In the genomic region with DNA sequence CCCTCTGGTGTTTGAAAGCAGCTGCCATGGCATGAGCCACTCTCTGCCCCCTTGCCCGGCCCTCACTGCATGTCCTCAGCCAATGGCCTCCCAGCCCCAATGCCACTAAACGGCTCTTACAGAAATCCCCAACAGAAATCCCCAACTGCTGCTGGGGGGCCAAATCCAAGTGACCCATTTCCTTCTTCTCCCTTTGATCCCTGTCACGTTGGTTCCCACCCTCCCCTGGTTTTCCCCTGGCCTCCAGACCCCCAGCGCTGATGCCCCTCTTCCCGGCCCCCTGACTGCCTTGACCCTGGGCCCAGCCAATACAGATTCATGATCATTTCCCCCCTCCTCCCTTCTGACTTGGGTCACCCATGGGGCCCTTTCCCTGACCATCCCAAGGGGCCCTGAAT, we compare ENCODE assay signal across 21 cellular contexts. TPM values are rescaled to one million over a fixed set of nuclear protein-coding genes. Genes with fewer than 3 reads are reported as not detected.
A peak's percentile ranks its signal among the peaks of the same experiment; 100 is the strongest.
DNase-seq lines count a peak whose midpoint lies in the region; TF ChIP-seq lines count a peak whose summit lies in the region.
"Had no signal": no experiment of that assay in that cellular context is flagged by ENCODE, and none has a peak within 500 bp of the region (broad histone marks: within the 10 kb centered on the region; RNA-seq: fewer than 3 reads in every experiment).

No MANE protein-coding gene starts in this region.

- H4K91ac ChIP-seq in H9 (ENCODE audit: insufficient read length, low read depth, low read length): no peak overlapping the region

- no peaks in the 10 kb centered on the region for H3K79me1 ChIP-seq in H9 (ENCODE audit: insufficient read depth, low read depth, low read length, poor library complexity, severe bottlenecking)

- no peak overlapping the region for H2BK5ac ChIP-seq in H9 (ENCODE audit: insufficient read length, low read length)

- intact Hi-C loops in posterior vena cava (cut with DNase I) (loop anchor here (10.0 kb wide), 2 partner anchors 216 to 306 kb away; partner anchors contain the start of genes C22orf15 (in 1 of the 2), CHCHD10 (in 1 of the 2) and SLC2A11 (in 1 of the 2)), testis (cut with DNase I; ENCODE audit: low total_unique reads) (no loop called here)

- no peak overlapping the region for H3K56ac ChIP-seq in H9 (ENCODE audit: insufficient read length, low read depth, low read length)

- H3K18ac ChIP-seq in H9 (ENCODE audit: insufficient read length, low read depth, low read length): no peak overlapping the region

- H3K27ac ChIP-seq in H9 (ENCODE audit: insufficient read length, low read depth, low read length) (no peak overlapping the region), testis (no peak overlapping the region)

- no peak overlapping the region for H2BK15ac ChIP-seq in H9 (ENCODE audit: low read depth, low read length)

- no peak overlapping the region for H3K4ac ChIP-seq in H9 (ENCODE audit: low read depth, low read length)

- H2BK12ac ChIP-seq in H9 (ENCODE audit: insufficient read length, low read depth, low read length): no peak overlapping the region

- H3K14ac ChIP-seq in H9 (ENCODE audit: insufficient read depth, low read length): no peak overlapping the region

- no peaks in the 10 kb centered on the region for H3K36me3 ChIP-seq in testis (ENCODE audit: low read depth, missing control alignments)

- H3K27ac Mint-ChIP-seq in H9: no peak overlapping the region

- H2AFZ ChIP-seq in H9 (ENCODE audit: low read length): no peak overlapping the region

- no peak overlapping the region for H2BK20ac ChIP-seq in H9 (ENCODE audit: low read depth, low read length, poor library complexity, severe bottlenecking)

- H3K4me1 ChIP-seq in H9 (ENCODE audit: insufficient read depth, low read length): no peaks in the 10 kb centered on the region
- no peaks in the 10 kb centered on the region for H3K4me1 ChIP-seq in testis

- no peak overlapping the region for H4K8ac ChIP-seq in H9 (replicated peaks; ENCODE audit: insufficient read length, low read depth, low read length)

- H3K27me3 ChIP-seq in H9 (ENCODE audit: insufficient read depth, low read length) (no peaks in the 10 kb centered on the region; the same call in 1 of the 2 replicates), testis (no peaks in the 10 kb centered on the region)

- H3K36me3 Mint-ChIP-seq in H9 (ENCODE audit: insufficient read depth in 1 of 3, low read depth in 3 of 3): peaks cover 0 to 4% (median 0%) of the 10 kb centered on the region in 3 experiments; a peak in 3 of 7 replicates

- peaks cover 9 to 18% of the 10 kb centered on the region in 2 experiments; a peak in 4 of 5 replicates for H3K9me3 Mint-ChIP-seq in H9

- no peak overlapping the region for H3K4me2 ChIP-seq in H9 (ENCODE audit: insufficient read depth, insufficient read length, low read length)

- H3K79me2 ChIP-seq in H9 (ENCODE audit: insufficient read depth, low read length): no peaks in the 10 kb centered on the region

- peaks cover 26% of the 10 kb centered on the region for H3K27me3 Mint-ChIP-seq in H9 (ENCODE audit: low read depth)

- H4K5ac ChIP-seq in H9 (ENCODE audit: insufficient read length, low read depth, low read length): no peak overlapping the region

- H3K4me3 ChIP-seq in testis: no peak overlapping the region

- no peak overlapping the region for H2AK5ac ChIP-seq in H9 (ENCODE audit: insufficient read length, low read length)

- peak; percentile 36 for DNase-seq in activated effector memory CD4-positive, alpha-beta T cell treated with anti-CD3 and anti-CD28 coated beads, Interleukin-2, amount 50 U/mL, for 16 hours
- DNase-seq in activated effector memory CD4-positive, alpha-beta T cell treated with Interleukin-2 at 50 U/mL for 16 hours: no peak
- peak; percentile 20 for DNase-seq in H9
- peak; percentile 46 for DNase-seq in posterior vena cava (ENCODE audit: low spot score)
- peak; percentile 0 for DNase-seq in testis
- no peak for DNase-seq in NCI-H1436 treated with DMSO at 0.1 percent for 48 hours (lab: John Stamatoyannopoulos, UW)
- DNase-seq in OCI-M2 (lab: John Stamatoyannopoulos, UW; ENCODE audit: unreplicated experiment): no peak
- no peak for DNase-seq in amygdala (lab: John Stamatoyannopoulos, UW)
- DNase-seq: Calu3, NCI-H1048, NCI-H1417, NCI-H1694 treated with DMSO at 0.1 percent for 48 hours, NCI-H2081, NCI-H2227 treated with DMSO at 0.1 percent for 48 hours, NCI-H526 treated with DMSO at 0.1 percent for 48 hours, SHP77 treated with DMSO at 0.1 percent for 48 hours had no signal

- WGBS in H9 (ENCODE audit: extremely low coverage, insufficient read length, low lambda C conversion rate): no CpG with 5 or more reads among the region's 5 CpGs
- 82 to 86% methylated on average over 5 of the region's 5 CpGs for WGBS in testis, 2 donors

- TF ChIP-seq POLR2A in testis (IDR thresholded peaks at IDR 0.05): no peak

- H3K4me1 Mint-ChIP-seq in H9: no peaks in the 10 kb centered on the region

- no peaks in the 10 kb centered on the region for H3K23me2 ChIP-seq in H9 (ENCODE audit: insufficient read length, low read depth, low read length, poor library complexity, severe bottlenecking)

- H3K23ac ChIP-seq in H9 (ENCODE audit: insufficient read length, low read depth, low read length): no peak overlapping the region

- H3K9ac ChIP-seq in H9 (ENCODE audit: extremely low read depth, insufficient read length, low read length): no peak overlapping the region

- H3T11ph ChIP-seq in H9 (ENCODE audit: low read length): no peak overlapping the region

- H2BK120ac ChIP-seq in H9 (ENCODE audit: low read depth, low read length, poor library complexity, severe bottlenecking): no peak overlapping the region

- H3K9me3 ChIP-seq in H9 (ENCODE audit: control insufficient read depth, low read depth, low read length): no peaks in the 10 kb centered on the region
- no peaks in the 10 kb centered on the region for H3K9me3 ChIP-seq in testis

- TF ChIP-seq CTCF in H9 (conservative IDR thresholded peaks at IDR 0.05) (no peak), testis (IDR thresholded peaks at IDR 0.05) (no peak)

- no peak overlapping the region for H3K4me3 Mint-ChIP-seq in H9

- H4K20me1 ChIP-seq in H9 (ENCODE audit: control insufficient read depth, insufficient read depth, insufficient read length): no peaks in the 10 kb centered on the region

RNA-seq across cellular contexts. Expression of gene IGLL1, which starts 30.9 kb away (rescaled TPM):
- total RNA-seq in H9 (2021): not detected in 2 replicates
- total RNA-seq in posterior vena cava: not detected
- 10 to 100 TPM in 1 of 2 donors, 1 to 10 TPM in 1; 6.9 to 24.6 TPM for total RNA-seq in testis
- polyA plus RNA-seq in testis (ENCODE audit: insufficient read depth, low read depth, low replicate concordance): 36.9 TPM
- total RNA-seq: A172, Calu3, H1, HT-29, NCI-H460 had no signal
- polyA plus RNA-seq: BJ, H1 had no signal

Comparison
In these comparisons a context has a peak if more than half of its experiments do, and no peak if none do; other contexts are left out.
1. DNase-seq: peak in activated effector memory CD4-positive, alpha-beta T cell treated with anti-CD3 and anti-CD28 coated beads, Interleukin-2, amount 50 U/mL, for 16 hours (single experiment), H9 (single experiment), posterior vena cava (single experiment) and testis (single experiment); none in activated effector memory CD4-positive, alpha-beta T cell treated with Interleukin-2 at 50 U/mL for 16 hours (single experiment), NCI-H1436 treated with DMSO at 0.1 percent for 48 hours (single experiment), OCI-M2 (single experiment) and amygdala (0 of 56).